Comparison of ENCODE assay signal across 8 cellular contexts in genomic region chr15:90087454-90088154, GRCh38. TPM values are rescaled to one million over a fixed set of nuclear protein-coding genes. Genes with fewer than 3 reads are reported as not detected.
A peak's percentile ranks its signal among the peaks of the same experiment; 100 is the strongest.
DNase-seq lines count a peak whose midpoint lies in the region; ATAC-seq and TF ChIP-seq lines count a peak whose summit lies in the region.

No MANE protein-coding gene starts in this region.

- intact Hi-C loops in ovary (cut with DNase I) = loop anchor here in 1 of 4 donors (10.0 kb wide), 2 partner anchors 137 to 183 kb away; no protein-coding TSS in a partner anchor

- TF ChIP-seq EP300 in ovary (IDR thresholded peaks at IDR 0.05) = no peak

- peaks cover 4% of the 10 kb centered on the region for H3K4me1 ChIP-seq in ovary (ENCODE audit: insufficient read depth)

- WGBS in ovary, 3 donors = 29 to 50% (median 30%) methylated on average over 20 of the region's 20 CpGs

- no peak for ATAC-seq in HG03457 (IDR thresholded peaks at IDR 0.05; ENCODE audit: unreplicated experiment)
- ATAC-seq in HG03378 (IDR thresholded peaks at IDR 0.05; ENCODE audit: unreplicated experiment) = no peak
- no peak for ATAC-seq in HG03342 (IDR thresholded peaks at IDR 0.05; ENCODE audit: unreplicated experiment)

- no peaks in the 10 kb centered on the region for H3K9me3 ChIP-seq in ovary

- H3K36me3 ChIP-seq in ovary = no peaks in the 10 kb centered on the region

- H3K27ac ChIP-seq in ovary = peak overlapping the region in 1 of 2 donors; percentile 12

- DNase-seq in SIG-M5 treated with dmso at 0.1 percent for 504 hours (lab: John Stamatoyannopoulos, UW; ENCODE audit: unreplicated experiment) (peak; percentile 10), SIG-M5 (lab: John Stamatoyannopoulos, UW) (no peak), NAMALWA (ENCODE audit: low spot score) (peak; percentile 58), cardiac fibroblast (ENCODE audit: low read depth in 2 of 2) (peak; percentile 34 to 39), ovary (peak; percentile 55 to 77 (median 63))

- TF ChIP-seq CTCF in cardiac fibroblast (IDR thresholded peaks at IDR 0.05; ENCODE audit: low read depth, low read length) = peak; percentile 42
- TF ChIP-seq CTCF in ovary (IDR thresholded peaks at IDR 0.05) = no peak

- TF ChIP-seq POLR2A in ovary (IDR thresholded peaks at IDR 0.05) = no peak

- H3K27me3 ChIP-seq in ovary = no peaks in the 10 kb centered on the region

- H3K4me3 ChIP-seq in cardiac fibroblast (replicated peaks in 1 of 2; ENCODE audit: low read depth in 2 of 2, low read length in 2 of 2) (no peak overlapping the region), ovary (no peak overlapping the region)

RNA-seq across cellular contexts. Expression of gene IDH2, which starts 14.7 kb away (rescaled TPM):
- total RNA-seq in ovary = 10 to 100 TPM; 13.7 to 44.6 (median 25.4) TPM
- 10 to 100 TPM; 21.3 to 27.4 TPM for polyA plus RNA-seq in ovary
